Comparison of ENCODE assay signal across 22 cellular contexts in genomic region chr12:105713901-105714300, GRCh38.
"Had no signal": no experiment of that assay in that cellular context is flagged by ENCODE, and none has a peak within 500 bp of the region (broad histone marks: within the 10 kb centered on the region; RNA-seq: fewer than 3 reads in every experiment).

No MANE protein-coding gene starts in this region.

- ATAC-seq: activated CD4-positive, CD25-positive, alpha-beta regulatory T cell treated with anti-CD3 and anti-CD28 coated beads, Interleukin-2, amount 50 U/mL, for 24 hours; activated CD8-positive, alpha-beta T cell treated with anti-CD3 and anti-CD28 coated beads, Interleukin-2, amount 10 ng/mL, durations not matched to agents 7 days and 5 days; activated naive CD8-positive, alpha-beta T cell treated with anti-CD3 and anti-CD28 coated beads, Interleukin-2, amount 50 U/mL, for 24 hours; gastrocnemius medialis; heart left ventricle; left ventricle myocardium superior; mucosa of descending colon; natural killer cell had no signal

- H3K4me1 ChIP-seq: breast epithelium, gastrocnemius medialis had no signal

- H3K36me3 ChIP-seq: breast epithelium, gastrocnemius medialis, heart left ventricle, tibial nerve had no signal

- H3K4me1 Mint-ChIP-seq: activated CD4-positive, alpha-beta T cell treated with anti-CD3 and anti-CD28 coated beads, Interleukin-2, amount 10 ng/mL, durations not matched to agents 7 days and 5 days; activated naive CD8-positive, alpha-beta T cell treated with anti-CD3 and anti-CD28 coated beads, Interleukin-2, amount 50 U/mL, for 24 hours; immature natural killer cell; natural killer cell had no signal

- H3K9me3 Mint-ChIP-seq: activated CD4-positive, alpha-beta T cell treated with anti-CD3 and anti-CD28 coated beads, Interleukin-2, amount 10 ng/mL, durations not matched to agents 7 days and 5 days; activated T-cell treated with anti-CD3 and anti-CD28 coated beads, Interleukin-2, amount 50 U/mL, for 24 hours; activated T-helper 2 cell treated with anti-CD3 and anti-CD28 coated beads, Interferon-gamma antibody, Interleukin-2, Interleukin-4, amounts not matched to agents 10 μg/mL and 5 μg/mL and 100 μg/mL, durations not matched to agents 14 hours and 24 hours and 36 hours had no signal

- H3K4me3 ChIP-seq: breast epithelium, gastrocnemius medialis, heart left ventricle, mucosa of descending colon, tibial nerve had no signal

- H3K36me3 Mint-ChIP-seq: immature natural killer cell, natural killer cell had no signal

- H3K4me3 Mint-ChIP-seq: activated CD4-positive, alpha-beta T cell treated with anti-CD3 and anti-CD28 coated beads, Interleukin-2, amount 10 ng/mL, durations not matched to agents 7 days and 5 days; activated CD8-positive, alpha-beta T cell treated with anti-CD3 and anti-CD28 coated beads, Interleukin-2, amount 10 ng/mL, durations not matched to agents 7 days and 5 days; activated naive CD8-positive, alpha-beta T cell treated with anti-CD3 and anti-CD28 coated beads, Interleukin-2, amount 50 U/mL, for 24 hours; activated T-cell treated with anti-CD3 and anti-CD28 coated beads, Interleukin-2, amount 50 U/mL, for 24 hours; immature natural killer cell; natural killer cell; stimulated activated naive CD8-positive, alpha-beta T cell treated with anti-CD3 and anti-CD28 coated beads, Interleukin-15, Interleukin-2, amounts not matched to agents 100 ng/mL and 50 ng/mL, for 24 hours had no signal

- DNase-seq: activated CD4-positive, alpha-beta T cell treated with anti-CD3 and anti-CD28 coated beads, Interleukin-2, amount 10 ng/mL, durations not matched to agents 7 days and 5 days; activated CD8-positive, alpha-beta T cell treated with anti-CD3 and anti-CD28 coated beads, Interleukin-2, amount 10 ng/mL, durations not matched to agents 7 days and 5 days; activated naive CD4-positive, alpha-beta T cell treated with Interleukin-2 at 50 U/mL for 16 hours; activated naive CD8-positive, alpha-beta T cell treated with anti-CD3 and anti-CD28 coated beads, Interleukin-2, amount 50 U/mL, for 24 hours; activated T-cell treated with anti-CD3 and anti-CD28 coated beads, Interleukin-2, amount 50 U/mL, for 24 hours; aorta; cerebellar nuclear complex; cortex of kidney; gastrocnemius medialis; heart left ventricle; immature natural killer cell; kidney glomerular epithelial cell; left ventricle myocardium superior; mucosa of descending colon; natural killer cell; occipital lobe; T-helper 1 cell had no signal

- H3K27ac ChIP-seq: breast epithelium, gastrocnemius medialis, heart left ventricle, tibial nerve had no signal

- H3K9me3 ChIP-seq: breast epithelium, gastrocnemius medialis, heart left ventricle, mucosa of descending colon, tibial nerve had no signal

- H3K27me3 ChIP-seq: breast epithelium, gastrocnemius medialis, heart left ventricle, tibial nerve had no signal

- H3K27ac Mint-ChIP-seq: activated CD4-positive, alpha-beta T cell treated with anti-CD3 and anti-CD28 coated beads, Interleukin-2, amount 10 ng/mL, durations not matched to agents 7 days and 5 days; activated CD8-positive, alpha-beta T cell treated with anti-CD3 and anti-CD28 coated beads, Interleukin-2, amount 10 ng/mL, durations not matched to agents 7 days and 5 days; activated naive CD8-positive, alpha-beta T cell treated with anti-CD3 and anti-CD28 coated beads, Interleukin-2, amount 50 U/mL, for 24 hours; activated T-cell treated with anti-CD3 and anti-CD28 coated beads, Interleukin-2, amount 50 U/mL, for 24 hours; activated T-helper 2 cell treated with anti-CD3 and anti-CD28 coated beads, Interferon-gamma antibody, Interleukin-2, Interleukin-4, amounts not matched to agents 10 μg/mL and 5 μg/mL and 100 μg/mL, durations not matched to agents 14 hours and 24 hours and 36 hours; immature natural killer cell; natural killer cell; stimulated activated naive CD8-positive, alpha-beta T cell treated with anti-CD3 and anti-CD28 coated beads, Interleukin-15, Interleukin-2, amounts not matched to agents 100 ng/mL and 50 ng/mL, for 24 hours had no signal
